In the genomic region with DNA sequence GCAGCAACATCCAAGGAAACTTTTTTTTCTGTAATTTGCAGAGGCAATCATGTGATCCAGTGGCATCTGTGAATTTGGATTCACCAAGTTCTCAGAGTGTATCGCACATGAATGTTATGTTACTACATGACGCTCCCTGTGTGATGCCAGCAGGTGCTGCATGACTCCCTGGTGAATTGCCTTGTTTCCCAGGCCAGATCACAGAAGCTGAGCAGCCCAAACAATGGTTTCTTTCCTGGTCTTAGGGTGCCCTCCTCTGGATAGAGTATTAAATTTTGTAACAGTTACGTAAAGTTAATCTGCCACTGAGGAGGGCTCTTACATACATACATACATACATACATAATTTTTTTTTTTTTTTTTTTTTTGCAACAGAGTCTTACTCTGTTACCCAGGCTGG, we compare ENCODE assay signal across 8 cellular contexts. TPM values are rescaled to one million over a fixed set of nuclear protein-coding genes. Genes with fewer than 3 reads are reported as not detected.
DNase-seq lines count a peak whose midpoint lies in the region; ATAC-seq and TF ChIP-seq lines count a peak whose summit lies in the region.

No MANE protein-coding gene starts in this region.

- peaks cover 16% of the 10 kb centered on the region for H3K4me1 Mint-ChIP-seq in activated naive CD4-positive, alpha-beta T cell treated with anti-CD3 and anti-CD28 coated beads for 36 hours (ENCODE audit: low read depth)
- peaks cover 18% of the 10 kb centered on the region for H3K4me1 Mint-ChIP-seq in chondrocyte (ENCODE audit: low read depth)

- no peak overlapping the region for H3K27ac Mint-ChIP-seq in activated naive CD4-positive, alpha-beta T cell treated with anti-CD3 and anti-CD28 coated beads for 36 hours
- no peak overlapping the region for H3K27ac Mint-ChIP-seq in chondrocyte (ENCODE audit: unreplicated experiment)

- no peak overlapping the region for H3K4me2 ChIP-seq in PC-9
- no peak overlapping the region for H3K4me2 ChIP-seq in mesendoderm (ENCODE audit: low read length)

- H3K27me3 Mint-ChIP-seq in activated naive CD4-positive, alpha-beta T cell treated with anti-CD3 and anti-CD28 coated beads for 36 hours (ENCODE audit: low read depth) = no peaks in the 10 kb centered on the region
- no peaks in the 10 kb centered on the region for H3K27me3 Mint-ChIP-seq in chondrocyte (ENCODE audit: low read depth)

- H2BK120ac ChIP-seq in mesendoderm (ENCODE audit: low read depth, low read length) = no peak overlapping the region

- ATAC-seq in HG03097 (IDR thresholded peaks at IDR 0.05; ENCODE audit: low FRiP score, unreplicated experiment) = no peak

- no peak overlapping the region for H3K23ac ChIP-seq in mesendoderm (ENCODE audit: low read length)

- BruUV-seq in PC-9 (replicated peaks; lab: Mats Ljungman, UMichigan) = no TSS peak

- no peak overlapping the region for H3K56ac ChIP-seq in mesendoderm (ENCODE audit: low read length)

- 0 out of 2 replicates have a peak, but pooled peaks cover 7% of the 10 kb centered on the region for H3K36me3 ChIP-seq in PC-9 (ENCODE audit: low read depth)
- H3K36me3 ChIP-seq in mesendoderm (ENCODE audit: control insufficient read depth, insufficient read depth, low read length) = peaks cover 9% of the 10 kb centered on the region

- peaks cover 4% of the 10 kb centered on the region for H3K79me1 ChIP-seq in mesendoderm (ENCODE audit: low read length)

- H4K5ac ChIP-seq in mesendoderm (ENCODE audit: low read length) = no peak overlapping the region

- peak; percentile 56 for DNase-seq in activated naive CD4-positive, alpha-beta T cell treated with anti-CD3 and anti-CD28 coated beads for 36 hours
- no peak for DNase-seq in activated naive CD4-positive, alpha-beta T cell (lab: John Stamatoyannopoulos, UW)
- peak; percentile 65 for DNase-seq in M059J (ENCODE audit: low read depth)
- DNase-seq in PC-9 = peak; percentile 34 to 63
- no peak for DNase-seq in chondrocyte (ENCODE audit: low spot score)
- peak; percentile 68 for DNase-seq in mesendoderm
- DNase-seq in NCI-H187 treated with DMSO at 0.1 percent for 48 hours (lab: John Stamatoyannopoulos, UW) = no peak

- H2AFZ ChIP-seq in PC-9 = no peak overlapping the region

- no CpG with 5 or more reads among the region's 3 CpGs for WGBS in mesendoderm (ENCODE audit: extremely low coverage, insufficient coverage, low lambda C conversion rate)

- peaks cover 6% of the 10 kb centered on the region for H3K36me3 Mint-ChIP-seq in activated naive CD4-positive, alpha-beta T cell treated with anti-CD3 and anti-CD28 coated beads for 36 hours (ENCODE audit: low read depth)
- H3K36me3 Mint-ChIP-seq in chondrocyte (ENCODE audit: low read depth) = peaks cover 9% of the 10 kb centered on the region

- H3K79me2 ChIP-seq in PC-9 (ENCODE audit: low read depth) (peaks cover 9% of the 10 kb centered on the region; the same call in 1 of the 2 replicates), mesendoderm (ENCODE audit: control insufficient read depth, insufficient read depth, low read length) (peaks cover 6% of the 10 kb centered on the region)

- no peaks in the 10 kb centered on the region for H3K9me3 Mint-ChIP-seq in activated naive CD4-positive, alpha-beta T cell treated with anti-CD3 and anti-CD28 coated beads for 36 hours
- H3K9me3 Mint-ChIP-seq in chondrocyte (ENCODE audit: low read depth) = no peaks in the 10 kb centered on the region

- H2BK5ac ChIP-seq in mesendoderm (ENCODE audit: low read length) = no peak overlapping the region

- H3K27ac ChIP-seq in PC-9 (no peak overlapping the region), mesendoderm (ENCODE audit: low read depth, low read length) (no peak overlapping the region)

- no peak overlapping the region for H3K4me3 ChIP-seq in PC-9
- H3K4me3 ChIP-seq in mesendoderm (ENCODE audit: low read length) = no peak overlapping the region

- peak; percentile 53 for TF ChIP-seq CTCF in PC-9 (conservative IDR thresholded peaks at IDR 0.05)
- TF ChIP-seq CTCF in chondrocyte (IDR thresholded peaks at IDR 0.05) = peak; percentile 71

- no peaks in the 10 kb centered on the region for H3K9me2 ChIP-seq in PC-9 (ENCODE audit: insufficient read depth)

- no peak overlapping the region for H2AK5ac ChIP-seq in mesendoderm (ENCODE audit: low read length)

- no peaks in the 10 kb centered on the region for H3K9me3 ChIP-seq in PC-9 (ENCODE audit: insufficient read depth, low read depth)

- H4K20me1 ChIP-seq in PC-9 (ENCODE audit: insufficient read depth) = no peaks in the 10 kb centered on the region

- H3K9ac ChIP-seq in mesendoderm (ENCODE audit: low read length) = no peak overlapping the region

- no peak overlapping the region for H4K8ac ChIP-seq in mesendoderm (ENCODE audit: low read depth, low read length)

- no peak overlapping the region for H3K18ac ChIP-seq in mesendoderm (ENCODE audit: low read length)

- CTCF ChIA-PET in activated naive CD4-positive, alpha-beta T cell treated with anti-CD3 and anti-CD28 coated beads for 36 hours (lab: Charles Lee) = interaction anchor here (0.7 to 3.2 kb wide), 9 partner anchors 17 to 145 kb away, joined by 3 to 19 read pairs (median 7); no protein-coding TSS in a partner anchor
- CTCF ChIA-PET in PC-9 (lab: Charles Lee) = interaction anchor here (0.6 to 1.3 kb wide), 6 partner anchors 15 to 1060 kb away, joined by 3 to 15 read pairs (median 9); no protein-coding TSS in a partner anchor

- no peak overlapping the region for H2BK15ac ChIP-seq in mesendoderm (replicated peaks; ENCODE audit: low read depth)

- H3K4ac ChIP-seq in mesendoderm (ENCODE audit: low read depth, low read length) = no peak overlapping the region

- POLR2A ChIA-PET in PC-9 (lab: Charles Lee; ENCODE audit: unreplicated experiment) = interaction anchor here (0.5 kb wide), 3 partner anchors 38 to 531 kb away, joined by 3 to 53 read pairs (median 12); partner anchors contain the start of gene ZKSCAN1

- no peak overlapping the region for H3K4me3 Mint-ChIP-seq in activated naive CD4-positive, alpha-beta T cell treated with anti-CD3 and anti-CD28 coated beads for 36 hours
- H3K4me3 Mint-ChIP-seq in chondrocyte (ENCODE audit: unreplicated experiment) = no peak overlapping the region

- H3K4me1 ChIP-seq in PC-9 (replicated peaks; ENCODE audit: insufficient read depth) (peaks cover 9% of the 10 kb centered on the region; the same call in 1 of the 2 replicates), mesendoderm (ENCODE audit: control insufficient read depth, low read depth, low read length) (no peaks in the 10 kb centered on the region)

- no peaks in the 10 kb centered on the region for H3K27me3 ChIP-seq in PC-9 (ENCODE audit: insufficient read depth, low read depth)
- H3K27me3 ChIP-seq in mesendoderm (ENCODE audit: insufficient read depth, low read length, poor library complexity) = no peaks in the 10 kb centered on the region

- intact Hi-C loops in activated naive CD4-positive, alpha-beta T cell treated with anti-CD3 and anti-CD28 coated beads for 36 hours (cut with micrococcal nuclease) = loop anchor here (1.0 kb wide), 1 partner anchor 59 kb away; no protein-coding TSS in a partner anchor
- intact Hi-C loops in PC-9 (cut with micrococcal nuclease; ENCODE audit: unreplicated experiment) = loop anchor here (1.0 to 2.0 kb wide), 2 partner anchors 59 to 140 kb away; no protein-coding TSS in a partner anchor

- H3F3A ChIP-seq in PC-9 (ENCODE audit: insufficient read depth, low read depth) = peaks cover 28% of the 10 kb centered on the region; the same call in 1 of the 2 replicates

RNA-seq across cellular contexts. Expression of gene ZSCAN21, which starts 3.6 kb away (rescaled TPM):
- 1 to 10 TPM; 6.2 to 6.4 TPM for total RNA-seq in activated naive CD4-positive, alpha-beta T cell treated with anti-CD3 and anti-CD28 coated beads for 36 hours
- total RNA-seq in M059J (2014; rRNA removed; shearing (Covaris generic)) = 7.4 TPM in 2 replicates
- total RNA-seq in PC-9 (2021) = 8.9 and 9.7 TPM in 2 replicates
- 9.6 to 13.1 TPM (median 11.8 TPM) in 3 replicates for total RNA-seq in chondrocyte
- polyA plus RNA-seq in mesendoderm (2013, experiment 1 of 2) = 16.9 TPM
- polyA plus RNA-seq in mesendoderm (2013, experiment 2 of 2) = 16.5 TPM

RNA-seq across cellular contexts. Expression of gene ZNF3, which starts 28.3 kb away (rescaled TPM):
- 10 to 100 TPM; 13.1 to 14.0 TPM for total RNA-seq in activated naive CD4-positive, alpha-beta T cell treated with anti-CD3 and anti-CD28 coated beads for 36 hours
- total RNA-seq in M059J (2014; rRNA removed; shearing (Covaris generic)) = 23.6 and 25.4 TPM in 2 replicates
- total RNA-seq in PC-9 (2021) (35.2 and 39.0 TPM in 2 replicates), chondrocyte (21.9 to 28.4 TPM (median 22.1 TPM) in 3 replicates)
- polyA plus RNA-seq in mesendoderm (2013, experiment 1 of 2) = 43.9 TPM
- 44.9 TPM for polyA plus RNA-seq in mesendoderm (2013, experiment 2 of 2)

RNA-seq across cellular contexts. Expression of gene COPS6, which starts 35.6 kb away (rescaled TPM):
- 10 to 100 TPM; 97.1 to 97.8 TPM for total RNA-seq in activated naive CD4-positive, alpha-beta T cell treated with anti-CD3 and anti-CD28 coated beads for 36 hours
- total RNA-seq in M059J (2014; rRNA removed; shearing (Covaris generic)) = 98.4 and 109 TPM in 2 replicates
- total RNA-seq in PC-9 (2021) (120 and 145 TPM in 2 replicates), chondrocyte (80.1 to 111 TPM (median 83.1 TPM) in 3 replicates)
- 93.1 TPM for polyA plus RNA-seq in mesendoderm (2013, experiment 1 of 2)
- 96.4 TPM for polyA plus RNA-seq in mesendoderm (2013, experiment 2 of 2)

RNA-seq across cellular contexts. Expression of gene ZKSCAN1, which starts 37.8 kb away (rescaled TPM):
- total RNA-seq in activated naive CD4-positive, alpha-beta T cell treated with anti-CD3 and anti-CD28 coated beads for 36 hours = 10 to 100 TPM; 64.4 to 67.9 TPM
- total RNA-seq in M059J (2014; rRNA removed; shearing (Covaris generic)) = 9.4 and 15.9 TPM in 2 replicates
- total RNA-seq in PC-9 (2021) = 69.4 and 70.3 TPM in 2 replicates
- 61.5 to 72.1 TPM (median 62.3 TPM) in 3 replicates for total RNA-seq in chondrocyte
- polyA plus RNA-seq in mesendoderm (2013, experiment 1 of 2) = 5.7 TPM
- 7.5 TPM for polyA plus RNA-seq in mesendoderm (2013, experiment 2 of 2)

RNA-seq across cellular contexts. Expression of gene MCM7, which starts 48.0 kb away (rescaled TPM):
- total RNA-seq in activated naive CD4-positive, alpha-beta T cell treated with anti-CD3 and anti-CD28 coated beads for 36 hours = 100 to 1,000 TPM; 390 to 395 TPM
- total RNA-seq in M059J (2014; rRNA removed; shearing (Covaris generic)) = 146 and 183 TPM in 2 replicates
- total RNA-seq in PC-9 (2021) = 195 and 238 TPM in 2 replicates
- 34.0 to 63.8 TPM (median 34.1 TPM) in 3 replicates for total RNA-seq in chondrocyte
- polyA plus RNA-seq in mesendoderm (2013, experiment 1 of 2) = 274 TPM
- polyA plus RNA-seq in mesendoderm (2013, experiment 2 of 2) = 279 TPM

Comparison
In these comparisons a context has a peak if more than half of its experiments do, and no peak if none do; other contexts are left out.
1. DNase-seq: peak in activated naive CD4-positive, alpha-beta T cell treated with anti-CD3 and anti-CD28 coated beads for 36 hours (single experiment), M059J (single experiment), PC-9 (2 of 2) and mesendoderm (single experiment); none in activated naive CD4-positive, alpha-beta T cell (0 of 4), chondrocyte (single experiment) and NCI-H187 treated with DMSO at 0.1 percent for 48 hours (single experiment).